22 cellular contexts compared by ENCODE assay signal in genomic region chr10:89525556-89525955, GRCh38.
"Had no signal": no experiment of that assay in that cellular context is flagged by ENCODE, and none has a peak within 500 bp of the region (broad histone marks: within the 10 kb centered on the region; RNA-seq: fewer than 3 reads in every experiment).

No MANE protein-coding gene starts in this region.

- H3K36me3 ChIP-seq: esophagus squamous epithelium, heart right ventricle, neutrophil, right lobe of liver, thoracic aorta had no signal

- ATAC-seq: heart right ventricle, right lobe of liver had no signal

- H3K27me3 ChIP-seq: esophagus squamous epithelium, right lobe of liver had no signal

- H3K4me3 ChIP-seq: esophagus squamous epithelium, heart right ventricle, right lobe of liver, thoracic aorta had no signal

- H3K4me1 ChIP-seq: right lobe of liver had no signal

- H3K9me3 ChIP-seq: esophagus squamous epithelium, heart right ventricle, neutrophil, right lobe of liver, thoracic aorta had no signal

- DNase-seq: activated CD4-positive, alpha-beta T cell treated with anti-CD3 and anti-CD28 coated beads for 4 hours; activated CD4-positive, alpha-beta T cell treated with anti-CD3 and anti-CD28 coated beads, Interleukin-2, amount 50 U/mL, for 4 hours; activated effector memory CD4-positive, alpha-beta T cell treated with Interleukin-2 at 50 U/mL for 16 hours; activated naive CD4-positive, alpha-beta T cell treated with Interleukin-2 at 50 U/mL for 16 hours; activated T-cell treated with anti-CD3 and anti-CD28 coated beads for 4 hours; anterior cingulate cortex; dermis blood vessel endothelial cell; effector CD8-positive, alpha-beta T cell; esophagus squamous epithelium; foreskin melanocyte; heart right ventricle; kidney glomerular epithelial cell; left ventricle myocardium superior; mammary epithelial cell; nephron progenitor cell; right lobe of liver; stimulated activated CD4-positive, alpha-beta T cell treated with anti-CD3 and anti-CD28 coated beads, Interleukin-2, amount 100 ng/mL, for 48 hours; trophoblast cell had no signal

- H3K27ac ChIP-seq: epithelial cell of prostate, esophagus squamous epithelium, neutrophil, right lobe of liver, thoracic aorta, VCaP had no signal
